Comparison of ENCODE assay signal across 1 cellular context in genomic region chr11:67354314-67355022, GRCh38.
TF ChIP-seq lines count a peak whose summit lies in the region.

No MANE protein-coding gene starts in this region.

TF ChIP-seq in GM12878, 131 proteins besides CTCF, POLR2A, EP300 and RAD21 (continued from another document):
- TF ChIP-seq SKIL (IDR thresholded peaks at IDR 0.05; ENCODE audit: low read depth, poor library complexity, severe bottlenecking) (peak; percentile 7), BACH1 (IDR thresholded peaks at IDR 0.05; ENCODE audit: borderline replicate concordance) (peak; percentile 58), SMARCA5 (IDR thresholded peaks at IDR 0.05) (peak; percentile 54; the same call in 1 of the 2 replicates), PRDM15 (CRISPR knock-in tag; IDR thresholded peaks at IDR 0.05) (no peak), ZZZ3 (IDR thresholded peaks at IDR 0.05; ENCODE audit: control insufficient read depth, insufficient read length, low read depth) (no peak)
